Comparison of ENCODE assay signal across 7 cellular contexts in the genomic region with DNA sequence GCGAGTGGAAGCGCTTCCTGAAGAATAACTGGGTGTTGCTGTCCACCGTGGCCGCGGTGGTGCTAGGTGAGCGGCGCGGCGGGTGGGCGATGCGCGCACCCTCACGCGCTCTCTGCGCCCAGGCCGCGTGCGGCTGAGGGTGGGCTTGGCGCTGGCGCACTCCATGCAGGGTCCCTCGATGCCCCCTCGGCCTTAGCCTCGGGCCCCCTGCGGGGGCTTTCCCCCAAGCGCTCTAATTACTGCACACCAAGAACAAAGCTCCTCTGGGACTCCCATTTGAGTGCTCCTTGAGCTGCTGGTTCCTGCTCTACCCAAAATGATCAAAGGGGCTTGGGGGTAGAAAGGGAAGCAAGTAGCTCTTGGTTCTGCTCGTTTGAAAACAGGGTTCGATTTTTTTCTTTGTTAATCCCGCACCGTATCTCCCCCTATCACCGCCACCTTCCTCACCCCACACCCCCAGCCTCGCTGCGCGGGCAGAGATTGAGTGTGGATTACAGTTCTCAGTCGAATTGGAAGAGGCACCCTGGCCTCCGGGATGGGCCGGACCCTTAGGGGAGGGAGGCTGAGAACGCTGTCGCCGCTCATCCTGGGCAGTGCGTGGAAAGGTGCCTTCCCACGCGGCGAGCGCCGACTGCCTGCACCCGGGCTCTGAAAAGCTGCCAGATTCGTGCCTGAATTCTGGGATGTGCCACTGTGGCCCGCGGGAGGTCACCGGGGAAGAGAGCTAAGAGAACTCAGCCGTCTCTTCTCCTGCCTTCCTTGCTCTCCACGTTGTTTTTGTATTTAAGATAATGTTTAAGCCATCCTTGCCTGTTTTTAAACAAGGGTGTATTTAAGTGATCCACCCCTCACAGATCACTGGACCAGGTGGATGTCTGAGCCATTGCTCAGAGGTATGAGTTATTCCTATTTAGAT. TPM values are rescaled to one million over a fixed set of nuclear protein-coding genes. Genes with fewer than 3 reads are reported as not detected.
DNase-seq lines count a peak whose midpoint lies in the region; ATAC-seq, FAIRE-seq and TF ChIP-seq lines count a peak whose summit lies in the region.

No MANE protein-coding gene starts in this region.

- no peaks in the 10 kb centered on the region; a peak in 1 of 5 replicates for H3K9me3 Mint-ChIP-seq in H9

- peaks cover 34 to 35% of the 10 kb centered on the region in 2 experiments for H3K4me1 Mint-ChIP-seq in H9

- no peak overlapping the region for H3T11ph ChIP-seq in H9 (ENCODE audit: low read length)

- peak overlapping the region; percentile 50 for H3K4me3 ChIP-seq in RWPE2 (ENCODE audit: severe bottlenecking)
- H3K4me3 ChIP-seq in neuron (ENCODE audit: low read length): peak overlapping the region; percentile 53

- H3K56ac ChIP-seq in H9 (ENCODE audit: insufficient read length, low read depth, low read length): no peak overlapping the region

- H2BK5ac ChIP-seq in H9 (ENCODE audit: insufficient read length, low read length): no peak overlapping the region

- no peak overlapping the region for H2BK12ac ChIP-seq in H9 (ENCODE audit: insufficient read length, low read depth, low read length)

- in situ Hi-C loops in GM13976 (cut with MboI; ENCODE audit: low sequenced_read_pairs, unreplicated experiment): no loop called here

- no peak overlapping the region for H3K23ac ChIP-seq in H9 (ENCODE audit: insufficient read length, low read depth, low read length)

- H3K36me3 ChIP-seq in RWPE2 (ENCODE audit: low read depth): no peaks in the 10 kb centered on the region
- H3K36me3 ChIP-seq in neuron (ENCODE audit: insufficient read depth, low read length): no peaks in the 10 kb centered on the region

- H2BK120ac ChIP-seq in H9 (ENCODE audit: low read depth, low read length, poor library complexity, severe bottlenecking): no peak overlapping the region

- H2AK5ac ChIP-seq in H9 (ENCODE audit: insufficient read length, low read length): no peak overlapping the region

- peak; percentile 31 for ATAC-seq in RWPE2 (ENCODE audit: low read depth)

- peak overlapping the region; percentile 81 to 97 for H3K4me3 Mint-ChIP-seq in H9

- no CpG with 5 or more reads among the region's 52 CpGs for WGBS in H9 (ENCODE audit: extremely low coverage, insufficient read length, low lambda C conversion rate)

- no peaks in the 10 kb centered on the region for H3K79me1 ChIP-seq in H9 (ENCODE audit: insufficient read depth, low read depth, low read length, poor library complexity, severe bottlenecking)

- H2BK20ac ChIP-seq in H9 (ENCODE audit: low read depth, low read length, poor library complexity, severe bottlenecking): no peak overlapping the region

- no peak for TF ChIP-seq CTCF in GM13976 (IDR thresholded peaks at IDR 0.05; ENCODE audit: borderline replicate concordance, control extremely low read depth, extremely low read depth, insufficient read depth, missing control alignments)
- no peak for TF ChIP-seq CTCF in H9 (conservative IDR thresholded peaks at IDR 0.05)
- no peak for TF ChIP-seq CTCF in RWPE2 (IDR thresholded peaks at IDR 0.05; ENCODE audit: poor library complexity, severe bottlenecking)

- H2AFZ ChIP-seq in H9 (ENCODE audit: low read length) (no peak overlapping the region), neuron (ENCODE audit: low read depth, low read length) (peak overlapping the region; percentile 67)

- no peak overlapping the region for H4K8ac ChIP-seq in H9 (replicated peaks; ENCODE audit: insufficient read length, low read depth, low read length)

- H4K5ac ChIP-seq in H9 (ENCODE audit: insufficient read length, low read depth, low read length): no peak overlapping the region

- H3K23me2 ChIP-seq in H9 (ENCODE audit: insufficient read length, low read depth, low read length, poor library complexity, severe bottlenecking): peaks cover 14% of the 10 kb centered on the region

- H2BK15ac ChIP-seq in H9 (ENCODE audit: low read depth, low read length): no peak overlapping the region

- DNase-seq in GM13976 (ENCODE audit: low spot score) (peak; percentile 51), H9 (no peak), RWPE2 (ENCODE audit: low spot score) (no peak), fibroblast of gingiva (ENCODE audit: low read depth) (peak; percentile 9), posterior vena cava (ENCODE audit: low spot score) (no peak), HTR-8/SVneo (ENCODE audit: insufficient read length, low spot score) (no peak)

- H3K9me3 ChIP-seq in H9 (ENCODE audit: control insufficient read depth, low read depth, low read length) (no peaks in the 10 kb centered on the region), RWPE2 (ENCODE audit: severe bottlenecking) (no peaks in the 10 kb centered on the region), neuron (ENCODE audit: low read length) (no peaks in the 10 kb centered on the region)

- H3K4me2 ChIP-seq in H9 (ENCODE audit: insufficient read depth, insufficient read length, low read length): peak overlapping the region; percentile 49

- no peaks in the 10 kb centered on the region; a peak in 2 of 7 replicates for H3K36me3 Mint-ChIP-seq in H9 (ENCODE audit: insufficient read depth in 1 of 3, low read depth in 3 of 3)

- H3K27me3 ChIP-seq in H9 (ENCODE audit: insufficient read depth, low read length) (no peaks in the 10 kb centered on the region), RWPE2 (ENCODE audit: insufficient read depth, poor library complexity, severe bottlenecking) (no peaks in the 10 kb centered on the region), neuron (ENCODE audit: insufficient read depth, low read length) (peaks cover 49% of the 10 kb centered on the region)

- H3K27me3 Mint-ChIP-seq in H9 (ENCODE audit: low read depth): peaks cover 26% of the 10 kb centered on the region

- no peaks in the 10 kb centered on the region for H3K79me2 ChIP-seq in H9 (ENCODE audit: insufficient read depth, low read length)

- H3K18ac ChIP-seq in H9 (ENCODE audit: insufficient read length, low read depth, low read length): no peak overlapping the region

- H4K20me1 ChIP-seq in H9 (ENCODE audit: control insufficient read depth, insufficient read depth, insufficient read length): no peaks in the 10 kb centered on the region

- no peak overlapping the region for H3K14ac ChIP-seq in H9 (ENCODE audit: insufficient read depth, low read length)

- peak overlapping the region; percentile 36 for H3K9ac ChIP-seq in H9 (ENCODE audit: extremely low read depth, insufficient read length, low read length)

- intact Hi-C loops in posterior vena cava (cut with DNase I): no loop called here

- H4K91ac ChIP-seq in H9 (ENCODE audit: insufficient read length, low read depth, low read length): no peak overlapping the region

- no peak overlapping the region for H3K4ac ChIP-seq in H9 (ENCODE audit: low read depth, low read length)

- H3K27ac ChIP-seq in H9 (ENCODE audit: insufficient read length, low read depth, low read length) (no peak overlapping the region), RWPE2 (ENCODE audit: poor library complexity, severe bottlenecking) (no peak overlapping the region)

- H3K4me1 ChIP-seq in H9 (ENCODE audit: insufficient read depth, low read length): no peaks in the 10 kb centered on the region
- peaks cover 3% of the 10 kb centered on the region for H3K4me1 ChIP-seq in RWPE2 (ENCODE audit: insufficient read depth, poor library complexity, severe bottlenecking)
- peaks cover 15% of the 10 kb centered on the region for H3K4me1 ChIP-seq in neuron (ENCODE audit: insufficient read depth, low read length)

- FAIRE-seq in HTR-8/SVneo (lab: Jason Lieb, UNC): no peak

- peak overlapping the region in 2 of 3 experiments; percentile 72 to 98; a peak in 3 of 7 replicates for H3K27ac Mint-ChIP-seq in H9

RNA-seq across cellular contexts. Expression of a gene that starts 0.7 kb away (rescaled TPM):
- total RNA-seq in H9 (2021) (4.2 and 4.7 TPM in 2 replicates), posterior vena cava (1 to 10 TPM; 2.5 to 4.2 TPM)

Comparison
In these comparisons a context has a peak if more than half of its experiments do, and no peak if none do; other contexts are left out.
1. DNase-seq: peak in GM13976 (single experiment) and fibroblast of gingiva (single experiment); none in H9 (single experiment), RWPE2 (single experiment), posterior vena cava (single experiment) and HTR-8/SVneo (single experiment).